In the genomic region with DNA sequence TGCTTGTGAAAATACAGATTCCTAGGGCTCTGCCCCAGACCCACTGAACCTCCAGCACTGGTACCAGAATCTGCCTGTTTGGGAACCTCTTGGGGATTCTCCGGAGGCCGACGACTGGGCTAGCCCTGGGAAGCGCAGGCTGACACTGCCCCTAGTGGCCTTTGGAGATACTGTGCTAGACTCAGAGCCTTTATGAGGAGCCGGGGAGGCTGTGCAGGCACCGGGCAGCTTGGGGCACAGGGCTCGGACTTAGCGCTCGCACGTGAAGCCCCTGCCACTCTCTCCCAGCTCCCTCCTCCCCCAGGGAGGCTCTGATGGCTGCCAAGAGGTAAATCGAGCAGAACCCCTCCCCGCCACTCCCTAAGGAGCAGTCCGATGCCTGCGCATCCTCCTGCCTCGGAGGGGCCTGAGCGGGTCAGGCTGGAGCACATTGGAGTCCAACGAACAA, we compare ENCODE assay signal across 8 cellular contexts.
A peak's percentile ranks its signal among the peaks of the same experiment; 100 is the strongest.
DNase-seq lines count a peak whose midpoint lies in the region; ATAC-seq and TF ChIP-seq lines count a peak whose summit lies in the region.

No MANE protein-coding gene starts in this region.

- no peak overlapping the region for H3K27ac ChIP-seq in osteoblast (ENCODE audit: low read depth, low read length)

- H3K36me3 ChIP-seq in osteoblast (ENCODE audit: insufficient read depth, low read length) = no peaks in the 10 kb centered on the region

- DNase-seq in AG08396 (ENCODE audit: low spot score) (peak; percentile 63), NCI-H187 (lab: John Stamatoyannopoulos, UW) (peak; percentile 45 to 47), glomerular endothelial cell (ENCODE audit: extremely low read depth, low read depth, low spot score) (peak; percentile 12), osteoblast (ENCODE audit: insufficient read length, low spot score, missing footprints) (peak; percentile 96)
- DNase-seq in activated CD8-positive, alpha-beta memory T cell treated with anti-CD3 and anti-CD28 coated beads for 48 hours (ENCODE audit: low read depth in 2 of 3, low spot score in 2 of 3) = peak in 2 of 3 experiments; percentile 3 to 9

- no peak overlapping the region for H3K4me3 ChIP-seq in osteoblast (ENCODE audit: insufficient read depth, low read length)

- no peaks in the 10 kb centered on the region for H3K79me2 ChIP-seq in osteoblast (ENCODE audit: insufficient read depth, low read length)

- ATAC-seq in HG02759 (IDR thresholded peaks at IDR 0.05; ENCODE audit: unreplicated experiment) (peak; percentile 87), HG02970 (IDR thresholded peaks at IDR 0.05; ENCODE audit: low FRiP score, unreplicated experiment) (no peak)

- peak overlapping the region; percentile 56 for H2AFZ ChIP-seq in osteoblast (ENCODE audit: low read length)

- H3K4me1 ChIP-seq in osteoblast (ENCODE audit: insufficient read depth, low read length) = no peaks in the 10 kb centered on the region

- peak overlapping the region; percentile 64 for H3K4me2 ChIP-seq in osteoblast (ENCODE audit: insufficient read depth, low read length)

- no peaks in the 10 kb centered on the region for H3K27me3 ChIP-seq in osteoblast (ENCODE audit: insufficient read depth, low read length)

- H3K9me3 ChIP-seq in osteoblast (ENCODE audit: low read depth, low read length) = no peaks in the 10 kb centered on the region

- H4K20me1 ChIP-seq in osteoblast (ENCODE audit: insufficient read depth, low read length) = no peaks in the 10 kb centered on the region

- TF ChIP-seq CTCF in GM12874 (IDR thresholded peaks at IDR 0.05; ENCODE audit: insufficient read depth, low read depth, low read length) (peak; percentile 86), osteoblast (IDR thresholded peaks at IDR 0.05; ENCODE audit: extremely low read depth, low read depth, low read length) (peak; percentile 84)

Comparison
In these comparisons a context has a peak if more than half of its experiments do, and no peak if none do; other contexts are left out.
1. DNase-seq: peak in every context shown above with its lines; median percentile 96 in osteoblast; 63 in AG08396; 46 in NCI-H187; 12 in glomerular endothelial cell; 6 in activated CD8-positive, alpha-beta memory T cell treated with anti-CD3 and anti-CD28 coated beads for 48 hours.